21 cellular contexts compared by ENCODE assay signal in genomic region chr12:41794341-41794740, GRCh38.
"Had no signal": no experiment of that assay in that cellular context is flagged by ENCODE, and none has a peak within 500 bp of the region (broad histone marks: within the 10 kb centered on the region; RNA-seq: fewer than 3 reads in every experiment).

No MANE protein-coding gene starts in this region.

- H3K36me3 ChIP-seq: left lung, sigmoid colon, thoracic aorta, vagina had no signal

- ATAC-seq: activated CD4-positive, alpha-beta T cell treated with anti-CD3 and anti-CD28 coated beads for 36 hours; body of pancreas; left lung; stimulated activated naive B cell treated with anti-CD40 and anti-IgM and Interleukin-4, amounts not matched to agents 10 μg/mL and 1 μg/mL and 100 μg/mL, for 72 hours; WTC11 had no signal

- DNase-seq: activated CD4-positive, alpha-beta T cell treated with anti-CD3 and anti-CD28 coated beads for 36 hours; activated CD4-positive, alpha-beta T cell treated with anti-CD3 and anti-CD28 coated beads, Interleukin-2, amount 50 U/mL, for 4 hours; activated effector memory CD4-positive, alpha-beta T cell treated with anti-CD3 and anti-CD28 coated beads, Interleukin-2, amount 50 U/mL, for 16 hours; activated naive CD4-positive, alpha-beta T cell treated with anti-CD3 and anti-CD28 coated beads, Interleukin-2, amount 10 ng/mL, durations not matched to agents 7 days and 5 days; body of pancreas; caudate nucleus; effector CD8-positive, alpha-beta T cell; foreskin melanocyte; kidney; left lung; nephron progenitor cell; posterior cingulate gyrus; sigmoid colon; stimulated activated CD4-positive, alpha-beta T cell treated with anti-CD3 and anti-CD28 coated beads, Interleukin-2, amount 100 ng/mL, for 48 hours; stimulated activated CD8-positive, alpha-beta memory T cell treated with anti-CD3 and anti-CD28 coated beads, Interleukin-4, amount 100 ng/mL, for 48 hours; stimulated activated naive B cell treated with anti-CD40 and anti-IgM and Interleukin-4, amounts not matched to agents 10 μg/mL and 1 μg/mL and 100 μg/mL, for 72 hours; T-helper 1 cell had no signal

- H3K27me3 ChIP-seq: body of pancreas, left lung, sigmoid colon, vagina had no signal

- H3K27ac ChIP-seq: body of pancreas, left lung, sigmoid colon, thoracic aorta, vagina had no signal

- H3K4me1 ChIP-seq: body of pancreas, left lung, sigmoid colon, vagina had no signal

- H3K4me3 ChIP-seq: body of pancreas, left lung, sigmoid colon, smooth muscle cell, vagina had no signal

- H3K9me3 ChIP-seq: vagina had no signal
